ENCODE assay signal across 18 cellular contexts in genomic region chr3:5231536-5231935, GRCh38. TPM values are rescaled to one million over a fixed set of nuclear protein-coding genes. Genes with fewer than 3 reads are reported as not detected.
DNase-seq lines count a peak whose midpoint lies in the region; ATAC-seq, FAIRE-seq and TF ChIP-seq lines count a peak whose summit lies in the region.
"Had no signal": no experiment of that assay in that cellular context is flagged by ENCODE, and none has a peak within 500 bp of the region (broad histone marks: within the 10 kb centered on the region; RNA-seq: fewer than 3 reads in every experiment).

No MANE protein-coding gene starts in this region.

- TF ChIP-seq CTCF in GM12878 (IDR thresholded peaks at IDR 0.05 in 2 of 3, conservative IDR thresholded peaks at IDR 0.05 in 1 of 3; ENCODE audit: control insufficient read depth in 2 of 3, extremely low read depth in 1 of 3, insufficient read depth in 1 of 3, low read depth in 3 of 3, low read length in 3 of 3) (no peak), osteoblast (IDR thresholded peaks at IDR 0.05; ENCODE audit: extremely low read depth, low read depth, low read length) (no peak), Peyer's patch (IDR thresholded peaks at IDR 0.05) (no peak)

- H3K79me2 ChIP-seq in GM12878 (ENCODE audit: control insufficient read depth, insufficient read depth, low read length), result no peaks in the 10 kb centered on the region
- no peaks in the 10 kb centered on the region for H3K79me2 ChIP-seq in osteoblast (ENCODE audit: insufficient read depth, low read length)

- in situ Hi-C loops in G401 (cut with HindIII; ENCODE audit: low sequenced_read_pairs), result no loop called here
- in situ Hi-C loops in GM12878 (cut with MboI), result no loop called here

- BruUV-seq in GM12878 (replicated peaks; lab: Mats Ljungman, UMichigan), result no TSS peak

- H2AFZ ChIP-seq in GM12878 (ENCODE audit: control insufficient read depth, low read depth, low read length), result no peak overlapping the region
- H2AFZ ChIP-seq in osteoblast (ENCODE audit: low read length), result no peak overlapping the region

- no peaks in the 10 kb centered on the region; a peak in 1 of 4 replicates for H3K27me3 ChIP-seq in GM12878 (replicated peaks in 1 of 2; ENCODE audit: control insufficient read depth in 2 of 2, insufficient read depth in 2 of 2, low read length in 1 of 2)
- peaks cover 19% of the 10 kb centered on the region for H3K27me3 ChIP-seq in osteoblast (ENCODE audit: insufficient read depth, low read length)
- H3K27me3 ChIP-seq in Peyer's patch, result no peaks in the 10 kb centered on the region
- H3K27me3 ChIP-seq: MG63 had no signal

- no peak for TF ChIP-seq RAD21 in GM12878 (IDR thresholded peaks at IDR 0.05; ENCODE audit: insufficient read depth, low read depth, low read length)

- no peak for TF ChIP-seq EP300 in GM12878 (IDR thresholded peaks at IDR 0.05; ENCODE audit: borderline replicate concordance in 1 of 2, control insufficient read depth in 1 of 2, low read depth in 2 of 2, low read length in 2 of 2)

- RAD21 ChIA-PET in GM12878 (lab: Charles Lee; ENCODE audit: unreplicated experiment), result interaction anchor here (1.5 kb wide), 1 partner anchor 95 kb away, joined by 5 read pairs; no protein-coding TSS in a partner anchor

- no peaks in the 10 kb centered on the region for H3K4me1 ChIP-seq in GM12878 (ENCODE audit: control insufficient read depth, insufficient read depth, low read length)
- H3K4me1 ChIP-seq in osteoblast (ENCODE audit: insufficient read depth, low read length), result no peaks in the 10 kb centered on the region
- H3K4me1 ChIP-seq in Peyer's patch, result no peaks in the 10 kb centered on the region

- POLR2A ChIA-PET in GM12878 (lab: Charles Lee), result interaction anchor here (0.7 kb wide), 1 partner anchor 83 kb away, joined by 3 read pairs; no protein-coding TSS in a partner anchor

- intact Hi-C loops in GM12878 (cut with micrococcal nuclease; ENCODE audit: unreplicated experiment), result no loop called here

- WGBS in GM12878 (ENCODE audit: insufficient coverage, insufficient replicate concordance, low lambda C conversion rate, missing lambda C conversion rate), result 47% methylated on average over 2 of the region's 2 CpGs

- H3K9me3 ChIP-seq in GM12878 (replicated peaks; ENCODE audit: control insufficient read depth, insufficient read depth, low read length) (no peaks in the 10 kb centered on the region), osteoblast (ENCODE audit: low read depth, low read length) (no peaks in the 10 kb centered on the region), Peyer's patch (no peaks in the 10 kb centered on the region)
- H3K9me3 ChIP-seq: MG63 had no signal

- H3K4me3 ChIP-seq in GM12878 (no peak overlapping the region), osteoblast (ENCODE audit: insufficient read depth, low read length) (no peak overlapping the region), Peyer's patch (no peak overlapping the region)
- H3K4me3 ChIP-seq: MG63 had no signal

- no peak for TF ChIP-seq POLR2A in GM12878 (IDR thresholded peaks at IDR 0.05; ENCODE audit: low read depth, low read length)
- TF ChIP-seq POLR2A in Peyer's patch (IDR thresholded peaks at IDR 0.05), result no peak

- CTCF ChIA-PET in GM12878 (lab: Yijun Ruan, JAX), result interaction anchor here (1.3 kb wide), 1 partner anchor 67 kb away, joined by 3 read pairs; no protein-coding TSS in a partner anchor

- H3K27ac ChIP-seq in GM12878 (ENCODE audit: control insufficient read depth, insufficient read depth) (no peak overlapping the region), osteoblast (ENCODE audit: low read depth, low read length) (no peak overlapping the region), Peyer's patch (no peak overlapping the region)

- H3K36me3 ChIP-seq in GM12878 (ENCODE audit: control insufficient read depth in 2 of 2, insufficient read depth in 2 of 2, low read length in 1 of 2), result no peaks in the 10 kb centered on the region
- H3K36me3 ChIP-seq in osteoblast (ENCODE audit: insufficient read depth, low read length), result no peaks in the 10 kb centered on the region
- no peaks in the 10 kb centered on the region for H3K36me3 ChIP-seq in Peyer's patch
- H3K36me3 ChIP-seq: MG63 had no signal

- SMC1A ChIA-PET in GM12878 (lab: Charles Lee; ENCODE audit: uncharacterized antibody, unreplicated experiment), result interaction anchor here (0.9 to 1.6 kb wide), 3 partner anchors 35 to 520 kb away, joined by 3 to 4 read pairs (median 3); no protein-coding TSS in a partner anchor

- H3K4me2 ChIP-seq in GM12878 (ENCODE audit: control insufficient read depth, insufficient read depth), result no peak overlapping the region
- no peak overlapping the region for H3K4me2 ChIP-seq in osteoblast (ENCODE audit: insufficient read depth, low read length)

- H3K9ac ChIP-seq in GM12878 (ENCODE audit: control insufficient read depth, insufficient read depth, low read length), result no peak overlapping the region

- FAIRE-seq in GM12878 (lab: Jason Lieb, UNC), result no peak
- FAIRE-seq: GM18507, RCC 7860 had no signal

- peak; percentile 38 for DNase-seq in G401 (ENCODE audit: low spot score)
- no peak for DNase-seq in GM12878 (ENCODE audit: low read depth, low spot score)
- DNase-seq in putamen (ENCODE audit: low spot score), result peak; percentile 53
- DNase-seq in osteoblast (ENCODE audit: insufficient read length, low spot score, missing footprints), result no peak
- no peak for DNase-seq in Peyer's patch
- DNase-seq: ACHN; Calu3; CD4-positive, alpha-beta T cell; DMS53; MG63; NCI-H2107; NCI-H446; NCI-H774; SHP77 had no signal

- ATAC-seq in HG02610 (IDR thresholded peaks at IDR 0.05; ENCODE audit: unreplicated experiment) (peak; percentile 57), GM12878 (no peak; the same call in 2 of the 3 replicates), esophagus mucosa (no peak)

- H4K20me1 ChIP-seq in GM12878 (ENCODE audit: control insufficient read depth, insufficient read depth), result no peaks in the 10 kb centered on the region
- H4K20me1 ChIP-seq in osteoblast (ENCODE audit: insufficient read depth, low read length), result no peaks in the 10 kb centered on the region

TF ChIP-seq in GM12878, 131 proteins besides CTCF, POLR2A, EP300 and RAD21:
- peak; percentile 29; the same call in 1 of the 2 replicates for TF ChIP-seq RUNX3 (IDR thresholded peaks at IDR 0.05; ENCODE audit: low read length)
- TF ChIP-seq USF1 (IDR thresholded peaks at IDR 0.05; ENCODE audit: borderline replicate concordance, extremely low read length, insufficient read depth, low read depth, low read length), result no peak

RNA-seq across cellular contexts. Expression of gene EDEM1, which starts 44.0 kb away (rescaled TPM):
- total RNA-seq in G401 (2014; rRNA removed; shearing (Covaris generic)), result 10.4 and 12.6 TPM in 2 replicates
- total RNA-seq in GM12878 (2013; cell fraction: nucleolus; rRNA removed), result 223 and 263 TPM in 2 replicates
- total RNA-seq in GM12878 (2014; rRNA removed), result 52.6 and 56.0 TPM in 2 replicates
- total RNA-seq in GM12878 (2014; rRNA removed; fragmentation: Illumina TruSeq; extraction: Trizol), result 57.5 and 60.6 TPM in 2 replicates
- total RNA-seq in GM12878 (2021), result 129 and 138 TPM in 2 replicates
- 49.4 TPM for polyA plus RNA-seq in GM12878 (2011; ENCODE audit: low read depth)
- polyA plus RNA-seq in GM12878 (2011; rRNA removed), result 104 and 139 TPM in 2 replicates
- polyA plus RNA-seq in GM12878 (2011; cell fraction: cytosol; rRNA removed), result 52.9 and 58.1 TPM in 2 replicates
- 65.4 and 94.5 TPM in 2 replicates for polyA plus RNA-seq in GM12878 (2011; cell fraction: nucleus; rRNA removed)
- polyA plus RNA-seq in GM12878 (2012), result 59.5 and 72.2 TPM in 2 replicates
- 57.5 and 75.9 TPM in 2 replicates for polyA plus RNA-seq in GM12878 (2014; fragmentation: Illumina TruSeq; extraction: Trizol)
- polyA plus RNA-seq in GM12878 (2014; fragmentation: Nextera tagmentation; extraction: Ambion mirVana), result 10 to 100 TPM; 18.9 to 48.0 TPM
- polyA plus RNA-seq in GM12878 (2014; rRNA removed), result 61.3 and 73.8 TPM in 2 replicates
- 10 to 100 TPM; 56.2 to 60.1 TPM for polyA plus RNA-seq in GM12878 (2016; fragmentation: Nextera tagmentation; extraction: Ambion mirVana)
- polyA minus RNA-seq in GM12878 (2011; rRNA and poly(A)+ RNA removed), result 124 and 134 TPM in 2 replicates
- 54.6 and 64.8 TPM in 2 replicates for polyA minus RNA-seq in GM12878 (2011; cell fraction: cytosol; rRNA and poly(A)+ RNA removed)
- polyA minus RNA-seq in GM12878 (2011; cell fraction: nucleus; rRNA and poly(A)+ RNA removed), result 49.6 and 62.2 TPM in 2 replicates
- 37.3 TPM for total RNA-seq in esophagus mucosa
- total RNA-seq in osteoblast, result 38.7 and 46.3 TPM in 2 replicates
- total RNA-seq in Peyer's patch, result 100 to 1,000 TPM in 1 of 4 donors, 10 to 100 TPM in 3; 50.1 to 118 (median 58.8) TPM

Comparison
In these comparisons a context has a peak if more than half of its experiments do, and no peak if none do; other contexts are left out.
1. DNase-seq: peak in G401 (single experiment) and putamen (single experiment); none in GM12878 (single experiment), osteoblast (single experiment) and Peyer's patch (0 of 3).